In genomic region chr11:85076535-85077330, GRCh38 we compare ENCODE assay signal across 14 cellular contexts.
DNase-seq lines count a peak whose midpoint lies in the region; ATAC-seq, FAIRE-seq and TF ChIP-seq lines count a peak whose summit lies in the region.
"Had no signal": no experiment of that assay in that cellular context is flagged by ENCODE, and none has a peak within 500 bp of the region (broad histone marks: within the 10 kb centered on the region; RNA-seq: fewer than 3 reads in every experiment).

No MANE protein-coding gene starts in this region.

- TF ChIP-seq POLR2A in HepG2 (IDR thresholded peaks at IDR 0.05; ENCODE audit: insufficient read depth in 1 of 2, low read depth in 2 of 2, low read length in 2 of 2) (no peak), right lobe of liver (IDR thresholded peaks at IDR 0.05) (no peak), heart left ventricle (IDR thresholded peaks at IDR 0.05) (no peak), suprapubic skin (IDR thresholded peaks at IDR 0.05) (no peak)

- POLR2A ChIA-PET in HepG2 (lab: Yijun Ruan, JAX), result no interaction called here

- H3K36me3 ChIP-seq in HepG2 (replicated peaks in 1 of 2; ENCODE audit: control insufficient read depth in 1 of 2, insufficient read depth in 2 of 2, low read length in 2 of 2) (no peaks in the 10 kb centered on the region), right lobe of liver (no peaks in the 10 kb centered on the region), heart left ventricle (no peaks in the 10 kb centered on the region), suprapubic skin (no peaks in the 10 kb centered on the region)
- H3K36me3 ChIP-seq: esophagus squamous epithelium, pancreas had no signal

- no peaks in the 10 kb centered on the region for H3K79me2 ChIP-seq in HepG2 (ENCODE audit: insufficient read depth, low read length)

- no peaks in the 10 kb centered on the region for H4K20me1 ChIP-seq in HepG2 (ENCODE audit: insufficient read depth, low read length)

- no TSS peak for BruUV-seq in HepG2 (replicated peaks; lab: Mats Ljungman, UMichigan)

- no peak for FAIRE-seq in HepG2 (lab: Jason Lieb, UNC)
- FAIRE-seq: pancreas had no signal

- peaks cover 6% of the 10 kb centered on the region; the same call in 1 of the 2 replicates for H3K9me3 ChIP-seq in HepG2 (ENCODE audit: low read length)
- H3K9me3 ChIP-seq in right lobe of liver, result no peaks in the 10 kb centered on the region
- H3K9me3 ChIP-seq in heart left ventricle, result peaks cover 0 to 4% (median 0%) of the 10 kb centered on the region in 12 donors
- H3K9me3 ChIP-seq in suprapubic skin, result no peaks in the 10 kb centered on the region
- H3K9me3 ChIP-seq: esophagus squamous epithelium, pancreas, testis had no signal

- ATAC-seq in HepG2 (no peak), right lobe of liver (no peak), heart left ventricle (peak; percentile 64 to 91 (median 89))
- ATAC-seq: pancreas had no signal

- TF ChIP-seq RAD21 in HepG2 (CRISPR knock-in tag; IDR thresholded peaks at IDR 0.05), result no peak

- H3K27ac ChIP-seq in HepG2 (ENCODE audit: extremely low read length, insufficient read depth, low read length), result no peak overlapping the region
- H3K27ac ChIP-seq in right lobe of liver, result no peak overlapping the region
- H3K27ac ChIP-seq in heart left ventricle, result peak overlapping the region in 1 of 12 donors; percentile 2
- H3K27ac ChIP-seq in suprapubic skin, result no peak overlapping the region
- H3K27ac ChIP-seq: esophagus squamous epithelium, pancreas, testis had no signal

- DNase-seq in HepG2 (ENCODE audit: low spot score) (no peak), right lobe of liver (no peak), RPMI8226 (peak; percentile 49), heart left ventricle (peak in 3 of 5 donors; percentile 20 to 30 (median 30)), Kasumi-1 (lab: John Stamatoyannopoulos, UW) (no peak), suprapubic skin (ENCODE audit: low spot score in 2 of 2) (no peak), middle frontal gyrus (ENCODE audit: extremely low spot score, low spot score) (no peak)
- DNase-seq in stimulated activated CD4-positive, alpha-beta T cell treated with anti-CD3 and anti-CD28 coated beads, Interleukin-4, amount 100 ng/mL, for 24 hours, result no peak
- DNase-seq: activated T-cell treated with anti-CD3 and anti-CD28 coated beads, Interleukin-2, amount 50 U/mL, for 48 hours; caudate nucleus; esophagus squamous epithelium; NCI-H187 treated with DMSO at 0.1 percent for 48 hours; pancreas; testis had no signal

- no peak overlapping the region for H3K4me3 ChIP-seq in HepG2 (replicated peaks in 1 of 3; ENCODE audit: insufficient read depth in 1 of 3, low read depth in 2 of 3, low read length in 3 of 3)
- H3K4me3 ChIP-seq in right lobe of liver, result no peak overlapping the region
- H3K4me3 ChIP-seq in heart left ventricle, result no peak overlapping the region
- no peak overlapping the region for H3K4me3 ChIP-seq in suprapubic skin
- H3K4me3 ChIP-seq: esophagus squamous epithelium, pancreas, testis had no signal

- CTCF ChIA-PET in HepG2 (lab: Yijun Ruan, JAX; ENCODE audit: low intra/inter-chr PET ratio, low total read pairs), result no interaction called here

- H3K4me2 ChIP-seq in HepG2 (ENCODE audit: low read depth, low read length), result no peak overlapping the region

- no peaks in the 10 kb centered on the region for H3K4me1 ChIP-seq in HepG2 (ENCODE audit: insufficient read depth, low read length)
- H3K4me1 ChIP-seq in right lobe of liver, result no peaks in the 10 kb centered on the region
- H3K4me1 ChIP-seq in heart left ventricle, result peaks cover 0 to 11% (median 0%) of the 10 kb centered on the region in 12 donors
- no peaks in the 10 kb centered on the region for H3K4me1 ChIP-seq in suprapubic skin
- H3K4me1 ChIP-seq: esophagus squamous epithelium, pancreas, testis had no signal

- in situ Hi-C loops in HepG2 (cut with HindIII; ENCODE audit: extremely low pct_ligation_motif_present, low pct_unique_long_range_greater_than_20kb), result no loop called here

- H2AFZ ChIP-seq in HepG2 (ENCODE audit: low read length), result no peak overlapping the region

- 0% methylated on average over 2 of the region's 3 CpGs for WGBS in HepG2 (ENCODE audit: low lambda C conversion rate)
- 50% methylated on average over 3 of the region's 3 CpGs for WGBS in right lobe of liver (ENCODE audit: insufficient coverage, low coverage, low lambda C conversion rate, missing lambda C conversion rate)
- 31 to 45% (median 41%) methylated on average over 3 of the region's 3 CpGs for WGBS in heart left ventricle, 4 donors
- 30% methylated on average over 3 of the region's 3 CpGs for WGBS in suprapubic skin

- TF ChIP-seq EP300 in HepG2 (IDR thresholded peaks at IDR 0.05; ENCODE audit: low read depth in 2 of 2, low read length in 2 of 2) (no peak), HepG2 (CRISPR knock-in tag; IDR thresholded peaks at IDR 0.05; ENCODE audit: borderline replicate concordance) (no peak), suprapubic skin (IDR thresholded peaks at IDR 0.05) (no peak)

- no peaks in the 10 kb centered on the region for H3K27me3 ChIP-seq in HepG2 (ENCODE audit: control insufficient read depth in 1 of 2, insufficient read depth in 2 of 2, low read length in 2 of 2)
- H3K27me3 ChIP-seq in right lobe of liver, result no peaks in the 10 kb centered on the region
- no peaks in the 10 kb centered on the region for H3K27me3 ChIP-seq in heart left ventricle
- no peaks in the 10 kb centered on the region for H3K27me3 ChIP-seq in suprapubic skin
- H3K27me3 ChIP-seq: esophagus squamous epithelium, pancreas, testis had no signal

- TF ChIP-seq CTCF in HepG2 (CRISPR knock-in tag; IDR thresholded peaks at IDR 0.05) (no peak), right lobe of liver (IDR thresholded peaks at IDR 0.05) (no peak), heart left ventricle (IDR thresholded peaks at IDR 0.05) (no peak), suprapubic skin (IDR thresholded peaks at IDR 0.05) (no peak)

- intact Hi-C loops in HepG2 (cut with micrococcal nuclease; ENCODE audit: unreplicated experiment), result no loop called here
- intact Hi-C loops in right lobe of liver (cut with DNase I), result no loop called here
- intact Hi-C loops in heart left ventricle (cut with DNase I), result no loop called here

- no peak overlapping the region for H3K9ac ChIP-seq in HepG2 (ENCODE audit: insufficient read depth, low read depth, low read length)

TF ChIP-seq in HepG2, 621 proteins besides CTCF, POLR2A, EP300 and RAD21 (continues in another document):
- TF ChIP-seq ZNF562 (CRISPR knock-in tag; IDR thresholded peaks at IDR 0.05; ENCODE audit: borderline replicate concordance), result no peak
- 0 out of 2 replicates have a peak, but pooled peaks have one; percentile 8 for TF ChIP-seq MAFF (IDR thresholded peaks at IDR 0.05; ENCODE audit: low read depth, low read length)
- no peak for TF ChIP-seq ZNF773 (CRISPR knock-in tag; IDR thresholded peaks at IDR 0.05; ENCODE audit: borderline replicate concordance)
- TF ChIP-seq MXD1 (CRISPR knock-in tag; IDR thresholded peaks at IDR 0.05), result no peak
- TF ChIP-seq NPAS2 (CRISPR knock-in tag; IDR thresholded peaks at IDR 0.05; ENCODE audit: borderline replicate concordance), result no peak
- TF ChIP-seq NR0B2 (CRISPR knock-in tag; IDR thresholded peaks at IDR 0.05), result no peak
- TF ChIP-seq ETV5 (CRISPR knock-in tag; IDR thresholded peaks at IDR 0.05; ENCODE audit: borderline replicate concordance), result no peak
- no peak for TF ChIP-seq ZNF660 (CRISPR knock-in tag; IDR thresholded peaks at IDR 0.05; ENCODE audit: borderline replicate concordance, low read depth)
- no peak for TF ChIP-seq ZSCAN22 (CRISPR knock-in tag; IDR thresholded peaks at IDR 0.05)

Comparison
In these comparisons a context has a peak if more than half of its experiments do, and no peak if none do; other contexts are left out.
1. ATAC-seq: peak in heart left ventricle (4 of 4); none in HepG2 (single experiment) and right lobe of liver (0 of 4).
2. DNase-seq: peak in RPMI8226 (single experiment) and heart left ventricle (3 of 5); none in HepG2 (single experiment), right lobe of liver (0 of 3), Kasumi-1 (0 of 2), stimulated activated CD4-positive, alpha-beta T cell treated with anti-CD3 and anti-CD28 coated beads, Interleukin-4, amount 100 ng/mL, for 24 hours (single experiment), suprapubic skin (0 of 2) and middle frontal gyrus (single experiment).